Comparison of ENCODE assay signal across 1 cellular context in the genomic region with DNA sequence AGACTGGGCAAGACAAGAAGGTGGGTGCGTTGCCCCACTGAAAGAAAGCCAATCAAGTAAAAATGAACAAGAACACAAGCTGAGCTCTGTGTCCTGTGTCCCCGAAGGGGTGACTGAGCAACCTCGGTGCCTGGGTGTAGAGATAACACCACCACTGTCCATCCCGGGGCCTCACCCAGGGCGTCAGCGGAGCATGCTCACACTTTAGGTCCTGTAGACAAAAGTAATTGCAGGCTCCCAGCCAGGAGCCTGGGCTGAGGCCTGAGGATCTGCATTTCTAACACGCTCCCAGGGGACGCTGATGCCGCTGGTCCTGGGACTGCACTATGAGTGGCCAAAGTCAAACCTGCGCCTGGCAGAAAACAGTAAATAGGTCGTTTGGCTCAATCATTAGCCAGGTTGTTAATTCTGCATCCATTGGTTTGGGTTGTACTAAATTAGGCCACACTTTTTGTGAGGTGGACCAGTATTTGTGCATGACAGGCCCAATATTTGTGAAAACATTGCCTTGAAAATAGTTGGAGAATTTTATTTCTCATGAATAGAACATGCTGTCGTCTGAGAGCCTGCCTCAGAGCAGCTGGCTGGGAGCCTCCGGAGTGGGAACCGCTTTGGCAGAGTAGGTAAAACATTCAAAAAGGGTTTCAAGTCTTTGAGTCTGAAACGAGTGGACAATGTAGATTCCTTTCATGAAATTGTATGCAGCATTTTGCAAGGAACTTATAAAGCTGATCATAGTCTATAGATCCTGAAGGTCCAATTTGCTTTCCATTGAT.
TF ChIP-seq lines count a peak whose summit lies in the region.

No MANE protein-coding gene starts in this region.

TF ChIP-seq in K562, 482 proteins besides CTCF, POLR2A, EP300 and RAD21 (continued from another document and continues in another):
- no peak for TF ChIP-seq TRIM25 (IDR thresholded peaks at IDR 0.05; ENCODE audit: borderline replicate concordance)
- peak in 1 of 2 experiments; percentile 44; a peak in 1 of 4 replicates for TF ChIP-seq ARNT (IDR thresholded peaks at IDR 0.05)
- no peak for TF ChIP-seq TEAD2 (tag; IDR thresholded peaks at IDR 0.05)
- no peak for TF ChIP-seq BRF2 (IDR thresholded peaks at IDR 0.05; ENCODE audit: borderline replicate concordance, insufficient read depth, insufficient read length)
- no peak for TF ChIP-seq PPARD (CRISPR knock-in tag; IDR thresholded peaks at IDR 0.05)
- TF ChIP-seq NFIC (IDR thresholded peaks at IDR 0.05): peak; percentile 88
- TF ChIP-seq CXXC5 (CRISPR knock-in tag; IDR thresholded peaks at IDR 0.05): peak; percentile 80
- peak; percentile 68; the same call in 1 of the 2 replicates for TF ChIP-seq ZEB2 (IDR thresholded peaks at IDR 0.05)
- peak; percentile 81 for TF ChIP-seq MECOM (CRISPR knock-in tag; IDR thresholded peaks at IDR 0.05)
- TF ChIP-seq KDM4B (IDR thresholded peaks at IDR 0.05; ENCODE audit: borderline replicate concordance in 2 of 2, low read depth in 1 of 2): peak in 1 of 2 experiments; percentile 21; a peak in 1 of 4 replicates
- TF ChIP-seq HINFP (tag; conservative IDR thresholded peaks at IDR 0.05; ENCODE audit: low read depth): no peak
- peak; percentile 67 for TF ChIP-seq ATF7 (IDR thresholded peaks at IDR 0.05)
- peak; percentile 80 for TF ChIP-seq TAL1 (IDR thresholded peaks at IDR 0.05)
- TF ChIP-seq CTBP1 (IDR thresholded peaks at IDR 0.05; ENCODE audit: borderline replicate concordance): peak; percentile 85
- TF ChIP-seq TRIM28 (IDR thresholded peaks at IDR 0.05): no peak
- peak in 1 of 2 experiments; percentile 53; a peak in 2 of 4 replicates for TF ChIP-seq MNT (conservative IDR thresholded peaks at IDR 0.05)
- no peak for TF ChIP-seq SNIP1 (IDR thresholded peaks at IDR 0.05; ENCODE audit: low read depth)
- 0 out of 2 replicates have a peak, but pooled peaks have one; percentile 13 for TF ChIP-seq RB1 (IDR thresholded peaks at IDR 0.05; ENCODE audit: low read depth)
- peak; percentile 59 for TF ChIP-seq MEIS2 (IDR thresholded peaks at IDR 0.05; ENCODE audit: partially characterized antibody)
- TF ChIP-seq TRIM24 (IDR thresholded peaks at IDR 0.05): peak in 1 of 2 experiments; percentile 70; a peak in 2 of 4 replicates
- peak; percentile 69; the same call in 1 of the 2 replicates for TF ChIP-seq HDAC2 (IDR thresholded peaks at IDR 0.05)
- TF ChIP-seq GTF3C2 (IDR thresholded peaks at IDR 0.05; ENCODE audit: borderline replicate concordance, extremely low read depth, insufficient read length): no peak
- TF ChIP-seq BCOR (IDR thresholded peaks at IDR 0.05): peak; percentile 79
- TF ChIP-seq FOXP4 (CRISPR knock-in tag; IDR thresholded peaks at IDR 0.05; ENCODE audit: borderline replicate concordance): 0 out of 2 replicates have a peak, but pooled peaks have one; percentile 58
- TF ChIP-seq HIVEP1 (CRISPR knock-in tag; IDR thresholded peaks at IDR 0.05): no peak
- TF ChIP-seq ZNF583 (CRISPR knock-in tag; IDR thresholded peaks at IDR 0.05): peak; percentile 11; the same call in 1 of the 2 replicates
- TF ChIP-seq ZNF766 (CRISPR knock-in tag; conservative IDR thresholded peaks at IDR 0.05): peak; percentile 88
- peak in 1 of 2 experiments; percentile 50; a peak in 2 of 4 replicates for TF ChIP-seq MLLT1 (IDR thresholded peaks at IDR 0.05)
- TF ChIP-seq, protein P1, sequence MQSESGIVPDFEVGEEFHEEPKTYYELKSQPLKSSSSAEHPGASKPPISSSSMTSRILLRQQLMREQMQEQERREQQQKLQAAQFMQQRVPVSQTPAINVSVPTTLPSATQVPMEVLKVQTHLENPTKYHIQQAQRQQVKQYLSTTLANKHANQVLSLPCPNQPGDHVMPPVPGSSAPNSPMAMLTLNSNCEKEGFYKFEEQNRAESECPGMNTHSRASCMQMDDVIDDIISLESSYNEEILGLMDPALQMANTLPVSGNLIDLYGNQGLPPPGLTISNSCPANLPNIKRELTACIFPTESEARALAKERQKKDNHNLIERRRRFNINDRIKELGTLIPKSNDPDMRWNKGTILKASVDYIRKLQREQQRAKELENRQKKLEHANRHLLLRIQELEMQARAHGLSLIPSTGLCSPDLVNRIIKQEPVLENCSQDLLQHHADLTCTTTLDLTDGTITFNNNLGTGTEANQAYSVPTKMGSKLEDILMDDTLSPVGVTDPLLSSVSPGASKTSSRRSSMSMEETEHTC (IDR thresholded peaks at IDR 0.05): peak; percentile 57; the same call in 1 of the 2 replicates
- TF ChIP-seq MAFF (IDR thresholded peaks at IDR 0.05; ENCODE audit: low read length): peak; percentile 36; the same call in 1 of the 2 replicates
- TF ChIP-seq CREB1 (IDR thresholded peaks at IDR 0.05): peak; percentile 28; the same call in 1 of the 2 replicates
- no peak; the same call in 1 of the 2 replicates for TF ChIP-seq CREB1 (CRISPR knock-in tag; IDR thresholded peaks at IDR 0.05)
- TF ChIP-seq ZNF174 (CRISPR knock-in tag; IDR thresholded peaks at IDR 0.05): no peak
- TF ChIP-seq ZNF639 (CRISPR knock-in tag; conservative IDR thresholded peaks at IDR 0.05 in 1 of 2, IDR thresholded peaks at IDR 0.05 in 1 of 2): 0 out of 4 replicates have a peak, but pooled peaks of 1 of the 2 experiments have one; percentile 23
- peak; percentile 48 to 78; a peak in 2 of 4 replicates for TF ChIP-seq FOXK2 (conservative IDR thresholded peaks at IDR 0.05 in 1 of 2, IDR thresholded peaks at IDR 0.05 in 1 of 2; ENCODE audit: low read depth in 2 of 2)
- TF ChIP-seq CBX1 (IDR thresholded peaks at IDR 0.05; ENCODE audit: low read depth): 0 out of 2 replicates have a peak, but pooled peaks have one; percentile 75
- no peak for TF ChIP-seq E2F5 (CRISPR knock-in tag; IDR thresholded peaks at IDR 0.05)
- TF ChIP-seq PYGO2 (tag; IDR thresholded peaks at IDR 0.05): no peak
- peak; percentile 43; the same call in 1 of the 2 replicates for TF ChIP-seq MBD2 (IDR thresholded peaks at IDR 0.05; ENCODE audit: borderline replicate concordance, low read depth)
- 0 out of 2 replicates have a peak, but pooled peaks have one; percentile 7 for TF ChIP-seq FOSL1 (tag; conservative IDR thresholded peaks at IDR 0.05)
- no peak for TF ChIP-seq SRSF3 (IDR thresholded peaks at IDR 0.05; ENCODE audit: insufficient read depth, low read length)
- TF ChIP-seq RNF2 (IDR thresholded peaks at IDR 0.05): peak; percentile 83; the same call in 1 of the 2 replicates
